In the genomic region with DNA sequence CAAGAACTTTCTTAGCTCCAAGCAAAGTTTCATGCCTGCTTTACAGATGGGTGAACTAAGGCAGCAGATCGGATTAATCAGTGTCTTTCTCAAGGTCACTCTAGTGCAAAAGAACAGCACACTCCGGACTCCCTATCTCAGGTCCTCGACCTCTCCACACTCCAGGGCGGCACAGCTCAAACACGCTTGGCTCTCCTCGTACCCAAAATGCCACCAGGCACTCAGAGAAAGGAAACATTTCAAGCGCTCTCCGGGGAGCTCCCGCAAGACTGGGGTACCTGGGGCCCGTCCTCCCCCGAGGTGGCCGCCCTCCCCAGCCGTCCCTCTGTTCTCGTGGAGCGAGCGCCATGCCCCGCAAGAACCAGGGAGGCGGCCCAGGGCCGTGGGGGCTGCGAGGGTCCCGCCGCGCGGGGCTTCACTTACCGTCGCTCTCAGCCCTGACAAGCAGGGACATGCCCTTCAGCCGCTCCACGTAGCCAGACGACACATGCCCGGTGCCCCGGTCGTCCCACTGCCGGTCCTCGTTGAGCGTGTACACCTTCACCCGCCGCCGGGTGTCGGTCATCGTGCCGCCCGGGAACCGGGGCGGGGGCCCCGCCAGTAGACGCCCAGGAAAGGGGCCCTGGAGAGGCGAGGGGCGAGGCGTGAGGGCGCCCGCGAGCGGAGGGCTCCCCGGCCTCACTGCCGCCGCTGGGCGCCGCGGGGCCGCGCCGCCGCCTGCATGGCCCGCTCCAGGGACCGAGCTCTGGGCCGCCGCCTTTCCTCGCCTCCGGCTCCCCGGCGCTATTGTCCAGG, we compare ENCODE assay signal across 8 cellular contexts. TPM values are rescaled to one million over a fixed set of nuclear protein-coding genes. Genes with fewer than 3 reads are reported as not detected.
DNase-seq lines count a peak whose midpoint lies in the region; ATAC-seq and TF ChIP-seq lines count a peak whose summit lies in the region.

No MANE protein-coding gene starts in this region.

- DNase-seq in GM13977 (ENCODE audit: low spot score) = peak; percentile 50
- peak; percentile 47 for DNase-seq in NCI-H345 (lab: John Stamatoyannopoulos, UW)
- DNase-seq in activated CD8-positive, alpha-beta memory T cell treated with anti-CD3 and anti-CD28 coated beads, Interleukin-2, amount 50 U/mL, for 48 hours = peak; percentile 74
- no peak for DNase-seq in epithelial cell of proximal tubule (ENCODE audit: low read depth)
- peak; percentile 31 for DNase-seq in myocyte (ENCODE audit: low read depth)
- no peak for DNase-seq in NCI-H226

- H3K4me3 ChIP-seq in epithelial cell of proximal tubule (ENCODE audit: low read depth, low read length) = peak overlapping the region; percentile 78

- TF ChIP-seq CTCF in GM13977 (IDR thresholded peaks at IDR 0.05; ENCODE audit: extremely low read depth, insufficient read depth, missing control alignments) = no peak
- TF ChIP-seq CTCF in epithelial cell of proximal tubule (conservative IDR thresholded peaks at IDR 0.05; ENCODE audit: low read depth, low read length) = no peak

- peak overlapping the region; percentile 99 for H3K4me3 Mint-ChIP-seq in stimulated activated naive CD8-positive, alpha-beta T cell treated with anti-CD3 and anti-CD28 coated beads, Interleukin-15, Interleukin-2, amounts not matched to agents 100 ng/mL and 50 ng/mL, for 24 hours

- peak; percentile 19 for ATAC-seq in HG02678 (IDR thresholded peaks at IDR 0.05; ENCODE audit: unreplicated experiment)

- no peaks in the 10 kb centered on the region for H3K27me3 Mint-ChIP-seq in stimulated activated naive CD8-positive, alpha-beta T cell treated with anti-CD3 and anti-CD28 coated beads, Interleukin-15, Interleukin-2, amounts not matched to agents 100 ng/mL and 50 ng/mL, for 24 hours

- no peaks in the 10 kb centered on the region for H3K9me3 Mint-ChIP-seq in stimulated activated naive CD8-positive, alpha-beta T cell treated with anti-CD3 and anti-CD28 coated beads, Interleukin-15, Interleukin-2, amounts not matched to agents 100 ng/mL and 50 ng/mL, for 24 hours

- in situ Hi-C loops in GM13977 (cut with MboI; ENCODE audit: low pct_unique_long_range_greater_than_20kb, low sequenced_read_pairs, unreplicated experiment) = no loop called here

- H3K27ac Mint-ChIP-seq in stimulated activated naive CD8-positive, alpha-beta T cell treated with anti-CD3 and anti-CD28 coated beads, Interleukin-15, Interleukin-2, amounts not matched to agents 100 ng/mL and 50 ng/mL, for 24 hours = peak overlapping the region; percentile 98

- H3K4me1 Mint-ChIP-seq in stimulated activated naive CD8-positive, alpha-beta T cell treated with anti-CD3 and anti-CD28 coated beads, Interleukin-15, Interleukin-2, amounts not matched to agents 100 ng/mL and 50 ng/mL, for 24 hours (ENCODE audit: low read depth) = peaks cover 42% of the 10 kb centered on the region

- peaks cover 42% of the 10 kb centered on the region for H3K36me3 Mint-ChIP-seq in stimulated activated naive CD8-positive, alpha-beta T cell treated with anti-CD3 and anti-CD28 coated beads, Interleukin-15, Interleukin-2, amounts not matched to agents 100 ng/mL and 50 ng/mL, for 24 hours (ENCODE audit: low read depth)

RNA-seq across cellular contexts. Expression of gene PPP4R3A, which starts 0.8 kb away (rescaled TPM):
- 31.0 and 49.0 TPM in 2 replicates for total RNA-seq in epithelial cell of proximal tubule
- 54.1 and 68.7 TPM in 2 replicates for total RNA-seq in myocyte
- 29.2 TPM for polyA plus RNA-seq in myocyte (2012)

Comparison
In these comparisons a context has a peak if more than half of its experiments do, and no peak if none do; other contexts are left out.
1. DNase-seq: peak in GM13977 (single experiment), NCI-H345 (single experiment), activated CD8-positive, alpha-beta memory T cell treated with anti-CD3 and anti-CD28 coated beads, Interleukin-2, amount 50 U/mL, for 48 hours (single experiment) and myocyte (single experiment); none in epithelial cell of proximal tubule (single experiment) and NCI-H226 (single experiment).